ENCODE assay signal across 8 cellular contexts in the genomic region with DNA sequence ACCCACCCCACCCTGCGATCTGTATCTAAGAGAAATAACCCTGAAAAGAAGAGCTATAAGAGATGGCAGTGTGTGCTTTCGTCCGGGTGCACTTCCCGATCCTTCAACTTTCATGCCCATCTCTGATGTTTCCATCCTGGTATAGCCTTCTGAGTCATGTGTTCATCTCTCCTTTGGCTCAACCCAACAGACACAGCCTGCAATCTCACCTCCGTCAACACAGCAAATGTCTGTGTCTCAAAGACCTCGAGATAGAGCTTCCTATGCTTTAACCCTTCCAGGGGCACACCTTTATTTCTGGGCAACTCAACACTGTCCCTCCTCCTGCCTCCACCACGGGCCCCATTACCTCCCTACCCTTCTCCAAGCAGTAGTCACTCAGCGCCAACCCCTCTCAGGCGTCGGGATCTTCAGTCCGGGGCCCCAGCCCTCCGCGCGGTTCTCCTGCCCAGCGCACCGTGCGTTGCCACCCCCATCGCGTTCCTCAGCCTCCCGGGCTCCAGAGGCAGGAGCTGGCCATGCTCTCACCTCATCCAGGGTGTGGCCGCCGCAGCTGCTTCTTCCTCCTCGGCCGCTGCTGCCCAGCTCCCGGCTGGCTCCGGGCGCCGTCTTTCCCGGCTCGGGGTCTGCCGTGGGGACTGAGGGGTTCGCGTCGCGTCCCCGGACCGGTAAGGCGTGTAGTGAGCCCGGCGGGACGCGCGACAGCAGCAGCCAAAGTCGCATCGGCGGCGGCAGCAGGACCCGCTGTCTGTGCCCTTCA.
DNase-seq lines count a peak whose midpoint lies in the region; ATAC-seq, FAIRE-seq and TF ChIP-seq lines count a peak whose summit lies in the region.
"Not testable (repeated sequence)": the region's sequence is repeated elsewhere in the genome, so short reads cannot be mapped to it uniquely, and the experiment has no call there.

No MANE protein-coding gene starts in this region.

- TF ChIP-seq POLR2A in H54 (IDR thresholded peaks at IDR 0.05; ENCODE audit: low read depth, low read length); endothelial cell of umbilical vein (IDR thresholded peaks at IDR 0.05; ENCODE audit: low read depth, low read length); heart left ventricle (IDR thresholded peaks at IDR 0.05); gastrocnemius medialis (IDR thresholded peaks at IDR 0.05): not testable (repeated sequence)

- H3K27me3 ChIP-seq in endothelial cell of umbilical vein (ENCODE audit: control insufficient read depth in 2 of 2, insufficient read depth in 2 of 2, low read length in 2 of 2); heart left ventricle; naive thymus-derived CD4-positive, alpha-beta T cell (ENCODE audit: control insufficient read depth in 2 of 2, insufficient read depth in 2 of 2, low read length in 2 of 2); gastrocnemius medialis; aorta (ENCODE audit: control insufficient read depth in 1 of 2, insufficient read depth in 2 of 2, low read length in 1 of 2): not testable (repeated sequence)

- POLR2A ChIA-PET in activated CD4-positive, alpha-beta T cell treated with anti-CD3 and anti-CD28 coated beads for 36 hours (lab: Charles Lee); endothelial cell of umbilical vein (lab: Charles Lee); naive thymus-derived CD4-positive, alpha-beta T cell (lab: Charles Lee): not testable (repeated sequence)

- CTCF ChIA-PET in activated CD4-positive, alpha-beta T cell treated with anti-CD3 and anti-CD28 coated beads for 36 hours (lab: Charles Lee); endothelial cell of umbilical vein (lab: Charles Lee); naive thymus-derived CD4-positive, alpha-beta T cell (lab: Charles Lee): not testable (repeated sequence)

- not testable (repeated sequence) for H3K4me1 Mint-ChIP-seq in activated CD4-positive, alpha-beta T cell treated with anti-CD3 and anti-CD28 coated beads for 36 hours; naive thymus-derived CD4-positive, alpha-beta T cell

- dilution Hi-C loops in endothelial cell of umbilical vein (cut with MboI; ENCODE audit: extremely low pct_ligation_motif_present, low sequenced_read_pairs), result not testable (repeated sequence)

- H2AFZ ChIP-seq in endothelial cell of umbilical vein (ENCODE audit: low read depth, low read length), result not testable (repeated sequence)

- peak; percentile 26 for ATAC-seq in activated CD4-positive, alpha-beta T cell treated with anti-CD3 and anti-CD28 coated beads for 36 hours
- peak in 3 of 4 donors; percentile 22 to 52 (median 52) for ATAC-seq in heart left ventricle
- ATAC-seq in left lobe of liver, result peak; percentile 23
- peak; percentile 16 for ATAC-seq in naive thymus-derived CD4-positive, alpha-beta T cell
- ATAC-seq in gastrocnemius medialis, result peak; percentile 33 to 50
- peak; percentile 54 for ATAC-seq in aorta (ENCODE audit: low FRiP score)

- not testable (repeated sequence) for H3K9me3 ChIP-seq in endothelial cell of umbilical vein (replicated peaks; ENCODE audit: control insufficient read depth, insufficient read depth, low read length); heart left ventricle; naive thymus-derived CD4-positive, alpha-beta T cell (ENCODE audit: control insufficient read depth in 2 of 3, low read length in 3 of 3); gastrocnemius medialis; aorta (ENCODE audit: control insufficient read depth, low read length)

- WGBS in heart left ventricle, 4 donors, result no CpG with 5 or more reads among the region's 48 CpGs
- no CpG with 5 or more reads among the region's 48 CpGs for WGBS in aorta, 2 donors

- intact Hi-C loops in activated CD4-positive, alpha-beta T cell treated with anti-CD3 and anti-CD28 coated beads for 36 hours (cut with DNase I, micrococcal nuclease); endothelial cell of umbilical vein (cut with micrococcal nuclease); heart left ventricle (cut with DNase I); naive thymus-derived CD4-positive, alpha-beta T cell (cut with micrococcal nuclease); gastrocnemius medialis (cut with DNase I; ENCODE audit: low total_unique reads); aorta (cut with DNase I): not testable (repeated sequence)

- BruUV-seq in endothelial cell of umbilical vein (replicated peaks; lab: Mats Ljungman, UMichigan), result not testable (repeated sequence)

- not testable (repeated sequence) for TF ChIP-seq CTCF in endothelial cell of umbilical vein (IDR thresholded peaks at IDR 0.05; ENCODE audit: extremely low read depth in 1 of 2, insufficient read depth in 1 of 2, low read depth in 1 of 2, low read length in 2 of 2); heart left ventricle (IDR thresholded peaks at IDR 0.05); gastrocnemius medialis (IDR thresholded peaks at IDR 0.05 in 4 of 5, conservative IDR thresholded peaks at IDR 0.05 in 1 of 5)

- H3K4me3 Mint-ChIP-seq in activated CD4-positive, alpha-beta T cell treated with anti-CD3 and anti-CD28 coated beads for 36 hours; naive thymus-derived CD4-positive, alpha-beta T cell: not testable (repeated sequence)

- H3K27ac ChIP-seq in endothelial cell of umbilical vein (ENCODE audit: insufficient read depth, low read depth, low read length); heart left ventricle; naive thymus-derived CD4-positive, alpha-beta T cell (ENCODE audit: low read depth, low read length); gastrocnemius medialis; aorta (ENCODE audit: low read depth in 1 of 2, low read length in 2 of 2): not testable (repeated sequence)

- H3K79me2 ChIP-seq in endothelial cell of umbilical vein (ENCODE audit: control insufficient read depth, insufficient read depth, low read length), result not testable (repeated sequence)

- H3K4me1 ChIP-seq in endothelial cell of umbilical vein (ENCODE audit: control insufficient read depth, extremely low read depth, insufficient read depth, low read length); heart left ventricle; naive thymus-derived CD4-positive, alpha-beta T cell (ENCODE audit: control insufficient read depth in 2 of 2, insufficient read depth in 2 of 2, low read length in 2 of 2); gastrocnemius medialis; aorta (ENCODE audit: control insufficient read depth in 1 of 2, insufficient read depth in 2 of 2, low read length in 2 of 2): not testable (repeated sequence)

- not testable (repeated sequence) for H3K9ac ChIP-seq in endothelial cell of umbilical vein (replicated peaks; ENCODE audit: extremely low read depth, insufficient read depth, low read length)

- peak; percentile 80 for FAIRE-seq in H54 (lab: Jason Lieb, UNC)
- FAIRE-seq in endothelial cell of umbilical vein (lab: Jason Lieb, UNC), result peak; percentile 43

- not testable (repeated sequence) for H4K20me1 ChIP-seq in endothelial cell of umbilical vein (replicated peaks; ENCODE audit: control insufficient read depth, extremely low read depth, insufficient read depth, low read length)

- DNase-seq in H54 (ENCODE audit: insufficient read length, low spot score); activated CD4-positive, alpha-beta T cell treated with anti-CD3 and anti-CD28 coated beads for 36 hours; endothelial cell of umbilical vein (ENCODE audit: low read depth, low spot score); heart left ventricle; left lobe of liver (ENCODE audit: low spot score); naive thymus-derived CD4-positive, alpha-beta T cell; gastrocnemius medialis; aorta: not testable (repeated sequence)

- H3K4me2 ChIP-seq in endothelial cell of umbilical vein (ENCODE audit: insufficient read depth, low read length), result not testable (repeated sequence)

- in situ Hi-C loops in gastrocnemius medialis (cut with MboI; ENCODE audit: low sequenced_read_pairs in 4 of 4), result not testable (repeated sequence)

- not testable (repeated sequence) for H3K9me1 ChIP-seq in endothelial cell of umbilical vein (replicated peaks; ENCODE audit: control insufficient read depth, extremely low read depth, insufficient read depth, low read length)

- not testable (repeated sequence) for H3K4me3 ChIP-seq in endothelial cell of umbilical vein (replicated peaks in 1 of 3; ENCODE audit: insufficient read depth in 1 of 3, low read depth in 1 of 3, low read length in 3 of 3); heart left ventricle; naive thymus-derived CD4-positive, alpha-beta T cell (ENCODE audit: low read length); gastrocnemius medialis; aorta (ENCODE audit: low read length in 2 of 2)

- H3K36me3 ChIP-seq in endothelial cell of umbilical vein (ENCODE audit: control insufficient read depth in 2 of 2, extremely low read depth in 1 of 2, insufficient read depth in 2 of 2, low read length in 2 of 2); heart left ventricle; naive thymus-derived CD4-positive, alpha-beta T cell (ENCODE audit: control insufficient read depth in 2 of 3, insufficient read depth in 3 of 3, low read length in 3 of 3); gastrocnemius medialis; aorta (ENCODE audit: control insufficient read depth in 1 of 2, insufficient read depth in 2 of 2, low read length in 1 of 2): not testable (repeated sequence)

- H3K27ac Mint-ChIP-seq in activated CD4-positive, alpha-beta T cell treated with anti-CD3 and anti-CD28 coated beads for 36 hours; naive thymus-derived CD4-positive, alpha-beta T cell: not testable (repeated sequence)

- H3K36me3 Mint-ChIP-seq in activated CD4-positive, alpha-beta T cell treated with anti-CD3 and anti-CD28 coated beads for 36 hours (ENCODE audit: low read depth); naive thymus-derived CD4-positive, alpha-beta T cell: not testable (repeated sequence)

- H3K27me3 Mint-ChIP-seq in activated CD4-positive, alpha-beta T cell treated with anti-CD3 and anti-CD28 coated beads for 36 hours; naive thymus-derived CD4-positive, alpha-beta T cell: not testable (repeated sequence)

- H3K9me3 Mint-ChIP-seq in activated CD4-positive, alpha-beta T cell treated with anti-CD3 and anti-CD28 coated beads for 36 hours (ENCODE audit: low read depth); naive thymus-derived CD4-positive, alpha-beta T cell: not testable (repeated sequence)
